ENCODE assay signal across 1 cellular context in the genomic region with DNA sequence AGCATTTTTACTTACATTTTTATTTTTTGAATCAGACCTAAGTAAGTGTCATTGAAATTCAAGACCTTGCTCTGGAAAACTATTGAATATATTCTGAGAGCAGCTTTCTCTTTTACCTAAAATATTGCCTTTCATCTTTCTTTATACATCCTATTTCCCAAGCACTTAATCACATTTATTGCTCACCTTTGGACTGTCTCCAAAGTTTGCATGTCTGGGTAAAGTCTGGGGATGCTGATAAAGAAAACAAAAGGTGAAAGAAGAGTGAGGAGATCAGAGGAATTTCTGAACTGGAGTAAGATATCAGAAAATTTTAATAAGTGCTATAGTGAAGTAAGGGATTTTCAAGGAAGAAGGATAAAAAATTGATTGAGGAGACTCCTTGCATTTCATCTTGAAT.
TF ChIP-seq lines count a peak whose summit lies in the region.

No MANE protein-coding gene starts in this region.

TF ChIP-seq in SK-N-SH, 30 proteins besides CTCF, POLR2A, EP300 and RAD21 (continued from another document):
- TF ChIP-seq, protein P1, sequence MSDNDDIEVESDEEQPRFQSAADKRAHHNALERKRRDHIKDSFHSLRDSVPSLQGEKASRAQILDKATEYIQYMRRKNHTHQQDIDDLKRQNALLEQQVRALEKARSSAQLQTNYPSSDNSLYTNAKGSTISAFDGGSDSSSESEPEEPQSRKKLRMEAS (IDR thresholded peaks at IDR 0.05; ENCODE audit: low read depth), result no peak
